Comparison of ENCODE assay signal across 18 cellular contexts in genomic region chr11:70729949-70730348, GRCh38.
"Had no signal": no experiment of that assay in that cellular context is flagged by ENCODE, and none has a peak within 500 bp of the region (broad histone marks: within the 10 kb centered on the region; RNA-seq: fewer than 3 reads in every experiment).

No MANE protein-coding gene starts in this region.

- ATAC-seq: body of pancreas, lower lobe of right lung had no signal

- H3K4me3 ChIP-seq: body of pancreas, colonic mucosa, lower lobe of right lung, tibial artery had no signal

- H3K4me1 ChIP-seq: body of pancreas, colonic mucosa, lower lobe of right lung, tibial artery had no signal

- H3K36me3 ChIP-seq: colonic mucosa, lower lobe of right lung, tibial artery had no signal

- H3K27ac ChIP-seq: body of pancreas, colonic mucosa, epithelial cell of prostate, lower lobe of right lung, tibial artery had no signal

- H3K27me3 ChIP-seq: body of pancreas, colonic mucosa had no signal

- H3K9me3 ChIP-seq: body of pancreas, colonic mucosa, lower lobe of right lung, tibial artery had no signal

- DNase-seq: activated CD4-positive, alpha-beta memory T cell treated with anti-CD3 and anti-CD28 coated beads for 36 hours; activated CD4-positive, alpha-beta T cell treated with anti-CD3 and anti-CD28 coated beads for 4 hours; activated naive CD8-positive, alpha-beta T cell treated with anti-CD3 and anti-CD28 coated beads, Interleukin-2, amount 10 ng/mL, durations not matched to agents 7 days and 5 days; body of pancreas; central memory CD4-positive, alpha-beta T cell; colonic mucosa; endodermal cell; foreskin fibroblast; lower lobe of right lung; nucleus accumbens; retina; stimulated activated CD4-positive, alpha-beta T cell treated with anti-CD3 and anti-CD28 coated beads, Interleukin-12 subunit alpha, Interleukin-12 subunit beta, amount 100 ng/mL, for 4 hours; stimulated activated CD4-positive, alpha-beta T cell treated with anti-CD3 and anti-CD28 coated beads, Interleukin-2, amount 100 ng/mL, for 24 hours; stimulated activated naive CD4-positive, alpha-beta T cell treated with Interleukin-2 at 50 U/mL for 16 hours; substantia nigra; T-helper 2 cell had no signal
